Comparison of ENCODE assay signal across 32 cellular contexts in genomic region chr2:236052926-236053846, GRCh38.
DNase-seq lines count a peak whose midpoint lies in the region; ATAC-seq and TF ChIP-seq lines count a peak whose summit lies in the region.
"Had no signal": no experiment of that assay in that cellular context is flagged by ENCODE, and none has a peak within 500 bp of the region (broad histone marks: within the 10 kb centered on the region; RNA-seq: fewer than 3 reads in every experiment).

No MANE protein-coding gene starts in this region.

- ATAC-seq in Right ventricle myocardium inferior, result no peak
- ATAC-seq in GM18867 (IDR thresholded peaks at IDR 0.05; ENCODE audit: unreplicated experiment), result no peak
- ATAC-seq: activated CD4-positive, CD25-positive, alpha-beta regulatory T cell treated with anti-CD3 and anti-CD28 coated beads, Interleukin-2, amount 50 U/mL, for 24 hours; activated naive CD8-positive, alpha-beta T cell treated with anti-CD3 and anti-CD28 coated beads, Interleukin-2, amount 50 U/mL, for 24 hours; activated T-cell treated with anti-CD3 and anti-CD28 coated beads, Interleukin-2, amount 50 U/mL, for 72 hours; esophagus mucosa; heart left ventricle; K562; left colon; stimulated activated effector memory CD8-positive, alpha-beta T cell treated with anti-CD3 and anti-CD28 coated beads, Interleukin-12 subunit alpha, Interleukin-12 subunit beta, amount 100 ng/mL, for 72 hours had no signal

- H3K4me1 Mint-ChIP-seq in glutamatergic neuron (ENCODE audit: low read depth, unreplicated experiment), result peaks cover 55% of the 10 kb centered on the region
- H3K4me1 Mint-ChIP-seq: CD14-positive monocyte, memory B cell had no signal

- H2AK5ac ChIP-seq in mesendoderm (ENCODE audit: low read length), result no peak overlapping the region

- no peaks in the 10 kb centered on the region for H4K20me1 ChIP-seq in osteoblast (ENCODE audit: insufficient read depth, low read length)

- H3K9me3 ChIP-seq in osteoblast (ENCODE audit: low read depth, low read length), result no peaks in the 10 kb centered on the region
- H3K9me3 ChIP-seq: Caco-2, neutrophil had no signal

- H3K27ac ChIP-seq in mesendoderm (ENCODE audit: low read depth, low read length), result no peak overlapping the region
- no peak overlapping the region for H3K27ac ChIP-seq in osteoblast (ENCODE audit: low read depth, low read length)
- H3K27ac ChIP-seq: cardiac muscle cell, coronary artery, heart left ventricle, neutrophil, upper lobe of left lung had no signal

- no peak overlapping the region for H4K8ac ChIP-seq in mesendoderm (ENCODE audit: low read depth, low read length)

- H3K56ac ChIP-seq in mesendoderm (ENCODE audit: low read length), result peak overlapping the region; percentile 44

- no peak overlapping the region for H2AFZ ChIP-seq in osteoblast (ENCODE audit: low read length)

- H3K9ac ChIP-seq in mesendoderm (ENCODE audit: low read length), result no peak overlapping the region

- TF ChIP-seq CTCF in glutamatergic neuron (IDR thresholded peaks at IDR 0.05; ENCODE audit: partially characterized antibody, unreplicated experiment) (no peak), osteoblast (IDR thresholded peaks at IDR 0.05; ENCODE audit: extremely low read depth, low read depth, low read length) (no peak)

- peaks cover 7% of the 10 kb centered on the region for H3K9me3 Mint-ChIP-seq in glutamatergic neuron (ENCODE audit: unreplicated experiment)
- H3K9me3 Mint-ChIP-seq: immature natural killer cell; stimulated activated effector memory CD8-positive, alpha-beta T cell treated with anti-CD3 and anti-CD28 coated beads, Interleukin-12 subunit alpha, Interleukin-12 subunit beta, amount 100 ng/mL, for 72 hours had no signal

- H3K18ac ChIP-seq in mesendoderm (ENCODE audit: low read length), result no peak overlapping the region

- H3K79me2 ChIP-seq in mesendoderm (ENCODE audit: control insufficient read depth, insufficient read depth, low read length) (no peaks in the 10 kb centered on the region), osteoblast (ENCODE audit: insufficient read depth, low read length) (no peaks in the 10 kb centered on the region)

- DNase-seq in NCI-H748 (lab: John Stamatoyannopoulos, UW; ENCODE audit: unreplicated experiment) (peak; percentile 69), NCI-H748 treated with DMSO at 0.1 percent for 48 hours (lab: John Stamatoyannopoulos, UW) (no peak), glutamatergic neuron (no peak), mesendoderm (peak; percentile 84), occipital lobe (lab: John Stamatoyannopoulos, UW) (no peak), Right ventricle myocardium inferior (ENCODE audit: missing footprints) (no peak), osteoblast (ENCODE audit: insufficient read length, low spot score, missing footprints) (no peak)
- DNase-seq: 8988T; activated CD4-positive, alpha-beta T cell treated with anti-CD3 and anti-CD28 coated beads, Interleukin-2, amount 50 U/mL, for 48 hours; activated naive CD8-positive, alpha-beta T cell treated with anti-CD3 and anti-CD28 coated beads, Interleukin-2, amount 50 U/mL, for 24 hours; activated T-cell treated with anti-CD3 and anti-CD28 coated beads, Interleukin-2, amount 50 U/mL, for 72 hours; Caco-2; DMS53; heart left ventricle; immature natural killer cell; left colon; NCI-H1092 treated with DMSO at 0.1 percent for 48 hours; NCI-H187 treated with DMSO at 0.1 percent for 48 hours; SHP77; stimulated activated CD4-positive, alpha-beta T cell treated with anti-CD3 and anti-CD28 coated beads, Interleukin-15, amount 100 ng/mL, for 24 hours; T-helper 2 cell had no signal

- H3K4me3 ChIP-seq in mesendoderm (ENCODE audit: low read length), result no peak overlapping the region
- H3K4me3 ChIP-seq in osteoblast (ENCODE audit: insufficient read depth, low read length), result no peak overlapping the region
- H3K4me3 ChIP-seq: cardiac muscle cell, coronary artery, heart left ventricle, K562, upper lobe of left lung had no signal

- H2BK120ac ChIP-seq in mesendoderm (ENCODE audit: low read depth, low read length), result no peak overlapping the region

- intact Hi-C loops in Right ventricle myocardium inferior (cut with DNase I), result no loop called here

- H3K27me3 ChIP-seq in mesendoderm (ENCODE audit: insufficient read depth, low read length, poor library complexity) (no peaks in the 10 kb centered on the region), osteoblast (ENCODE audit: insufficient read depth, low read length) (no peaks in the 10 kb centered on the region)
- H3K27me3 ChIP-seq: cardiac muscle cell, heart left ventricle, upper lobe of left lung had no signal

- H3K4me3 Mint-ChIP-seq in glutamatergic neuron (ENCODE audit: unreplicated experiment), result peak overlapping the region; percentile 8
- H3K4me3 Mint-ChIP-seq: activated naive CD8-positive, alpha-beta T cell treated with anti-CD3 and anti-CD28 coated beads, Interleukin-2, amount 50 U/mL, for 24 hours; activated T-cell treated with anti-CD3 and anti-CD28 coated beads, Interleukin-2, amount 50 U/mL, for 72 hours; CD14-positive monocyte; memory B cell; stimulated activated effector memory CD8-positive, alpha-beta T cell treated with anti-CD3 and anti-CD28 coated beads, Interleukin-12 subunit alpha, Interleukin-12 subunit beta, amount 100 ng/mL, for 72 hours had no signal

- H3K36me3 Mint-ChIP-seq in glutamatergic neuron (ENCODE audit: unreplicated experiment), result peaks cover 2% of the 10 kb centered on the region
- H3K36me3 Mint-ChIP-seq: CD14-positive monocyte, memory B cell had no signal

- H3K4ac ChIP-seq in mesendoderm (ENCODE audit: low read depth, low read length), result no peak overlapping the region

- H3K4me1 ChIP-seq in mesendoderm (ENCODE audit: control insufficient read depth, low read depth, low read length), result peaks cover 8% of the 10 kb centered on the region
- H3K4me1 ChIP-seq in osteoblast (ENCODE audit: insufficient read depth, low read length), result no peaks in the 10 kb centered on the region
- H3K4me1 ChIP-seq: heart left ventricle, upper lobe of left lung had no signal

- H2BK5ac ChIP-seq in mesendoderm (ENCODE audit: low read length), result no peak overlapping the region

- peaks cover 8% of the 10 kb centered on the region for H3K27me3 Mint-ChIP-seq in glutamatergic neuron (ENCODE audit: unreplicated experiment)

- no CpG with 5 or more reads among the region's 38 CpGs for WGBS in mesendoderm (ENCODE audit: extremely low coverage, insufficient coverage, low lambda C conversion rate)

- no peak overlapping the region for H4K5ac ChIP-seq in mesendoderm (ENCODE audit: low read length)

- H3K79me1 ChIP-seq in mesendoderm (ENCODE audit: low read length), result no peaks in the 10 kb centered on the region

- H3K27ac Mint-ChIP-seq in glutamatergic neuron (ENCODE audit: unreplicated experiment), result peak overlapping the region; percentile 24
- H3K27ac Mint-ChIP-seq: activated naive CD8-positive, alpha-beta T cell treated with anti-CD3 and anti-CD28 coated beads, Interleukin-2, amount 50 U/mL, for 24 hours; activated T-cell treated with anti-CD3 and anti-CD28 coated beads, Interleukin-2, amount 50 U/mL, for 72 hours; CD14-positive monocyte; immature natural killer cell; memory B cell; stimulated activated effector memory CD8-positive, alpha-beta T cell treated with anti-CD3 and anti-CD28 coated beads, Interleukin-12 subunit alpha, Interleukin-12 subunit beta, amount 100 ng/mL, for 72 hours had no signal

- no peak overlapping the region for H2BK15ac ChIP-seq in mesendoderm (replicated peaks; ENCODE audit: low read depth)

- H3K36me3 ChIP-seq in mesendoderm (ENCODE audit: control insufficient read depth, insufficient read depth, low read length), result no peaks in the 10 kb centered on the region
- peaks cover 7% of the 10 kb centered on the region for H3K36me3 ChIP-seq in osteoblast (ENCODE audit: insufficient read depth, low read length)
- H3K36me3 ChIP-seq: neutrophil had no signal

- H3K4me2 ChIP-seq in mesendoderm (ENCODE audit: low read length) (no peak overlapping the region), osteoblast (ENCODE audit: insufficient read depth, low read length) (no peak overlapping the region)

- H3K23ac ChIP-seq in mesendoderm (ENCODE audit: low read length), result no peak overlapping the region

Comparison
In these comparisons a context has a peak if more than half of its experiments do, and no peak if none do; other contexts are left out.
1. DNase-seq: peak in NCI-H748 (single experiment) and mesendoderm (single experiment); none in NCI-H748 treated with DMSO at 0.1 percent for 48 hours (single experiment), glutamatergic neuron (single experiment), occipital lobe (single experiment), Right ventricle myocardium inferior (single experiment) and osteoblast (single experiment).